24 cellular contexts compared by ENCODE assay signal in genomic region chr7:49926720-49927119, GRCh38.
"Had no signal": no experiment of that assay in that cellular context is flagged by ENCODE, and none has a peak within 500 bp of the region (broad histone marks: within the 10 kb centered on the region; RNA-seq: fewer than 3 reads in every experiment).

No MANE protein-coding gene starts in this region.

- H3K36me3 Mint-ChIP-seq: mesothelial cell of epicardium had no signal

- H3K4me3 Mint-ChIP-seq: dendritic cell treated with granulocyte-macrophage colony-stimulating factor and Interleukin-4, amounts not matched to agents 40 ng/mL and 50 ng/mL, for 4 days; effector memory CD8-positive, alpha-beta T cell; endodermal cell; mesothelial cell of epicardium; naive B cell had no signal

- H3K27me3 Mint-ChIP-seq: dendritic cell treated with granulocyte-macrophage colony-stimulating factor and Interleukin-4, amounts not matched to agents 40 ng/mL and 50 ng/mL, for 4 days; effector memory CD8-positive, alpha-beta T cell had no signal

- H3K4me1 Mint-ChIP-seq: endodermal cell, mesothelial cell of epicardium, naive B cell had no signal

- DNase-seq: colonic mucosa; cortex of kidney; effector CD8-positive, alpha-beta T cell; effector memory CD8-positive, alpha-beta T cell; endodermal cell; erythroblast; esophagus squamous epithelium; foreskin fibroblast; foreskin melanocyte; gastrocnemius medialis; glutamatergic neuron; head of caudate nucleus; heart right ventricle; hippocampal formation; left cardiac atrium; left lung; left ventricle myocardium superior; lower lobe of right lung; mesenchymal stem cell; mucosa of descending colon; naive B cell had no signal

- H3K27ac Mint-ChIP-seq: dendritic cell treated with granulocyte-macrophage colony-stimulating factor and Interleukin-4, amounts not matched to agents 40 ng/mL and 50 ng/mL, for 4 days; effector memory CD8-positive, alpha-beta T cell; endodermal cell; mesothelial cell of epicardium; naive B cell had no signal

- ATAC-seq: effector memory CD8-positive, alpha-beta T cell; esophagus mucosa; gastrocnemius medialis; heart right ventricle; left cardiac atrium; left lung; left ventricle myocardium superior; lower lobe of right lung; mucosa of descending colon had no signal
